ENCODE assay signal across 1 cellular context in the genomic region with DNA sequence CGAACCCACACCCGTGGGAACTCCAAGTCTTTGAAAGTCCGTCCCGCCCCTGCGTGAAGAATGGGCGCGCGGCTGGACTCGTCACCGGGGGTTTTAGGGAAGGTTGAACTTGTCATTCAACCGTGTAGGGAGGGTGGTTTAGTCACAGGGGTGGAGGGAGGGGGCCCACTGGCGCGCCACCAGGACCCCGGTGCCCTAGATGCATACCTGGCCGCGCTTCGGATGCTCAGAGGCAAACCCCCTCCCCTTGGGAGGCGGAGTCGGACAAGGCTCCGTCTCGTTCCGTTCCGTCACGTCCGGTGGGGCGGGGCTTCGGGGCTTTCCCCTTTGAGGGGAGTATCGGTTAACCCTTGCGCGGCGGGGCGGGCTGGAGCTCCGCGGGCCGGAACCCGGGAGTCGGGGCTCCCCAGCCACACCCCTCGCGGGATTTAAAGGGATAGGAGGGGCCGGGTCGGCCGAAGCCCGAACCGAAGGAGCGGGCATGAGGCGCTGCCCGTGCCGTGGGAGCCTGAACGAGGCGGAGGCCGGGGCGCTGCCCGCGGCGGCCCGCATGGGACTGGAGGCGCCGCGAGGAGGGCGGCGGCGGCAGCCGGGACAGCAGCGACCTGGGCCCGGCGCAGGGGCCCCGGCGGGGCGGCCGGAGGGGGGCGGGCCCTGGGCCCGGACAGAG.
TF ChIP-seq lines count a peak whose summit lies in the region.

A gene (minus strand): TSS at position 232 of the 670 bp plus-strand sequence. CDS start 2,254 bp downstream, outside the sequence.
A gene (plus strand): TSS at position 458 of the 670 bp plus-strand sequence. CDS start 24 bp downstream, at position 482.

TF ChIP-seq in HEK293, 187 proteins besides CTCF, POLR2A, EP300 and RAD21 (continued from another document and continues in another):
- TF ChIP-seq, protein P1, sequence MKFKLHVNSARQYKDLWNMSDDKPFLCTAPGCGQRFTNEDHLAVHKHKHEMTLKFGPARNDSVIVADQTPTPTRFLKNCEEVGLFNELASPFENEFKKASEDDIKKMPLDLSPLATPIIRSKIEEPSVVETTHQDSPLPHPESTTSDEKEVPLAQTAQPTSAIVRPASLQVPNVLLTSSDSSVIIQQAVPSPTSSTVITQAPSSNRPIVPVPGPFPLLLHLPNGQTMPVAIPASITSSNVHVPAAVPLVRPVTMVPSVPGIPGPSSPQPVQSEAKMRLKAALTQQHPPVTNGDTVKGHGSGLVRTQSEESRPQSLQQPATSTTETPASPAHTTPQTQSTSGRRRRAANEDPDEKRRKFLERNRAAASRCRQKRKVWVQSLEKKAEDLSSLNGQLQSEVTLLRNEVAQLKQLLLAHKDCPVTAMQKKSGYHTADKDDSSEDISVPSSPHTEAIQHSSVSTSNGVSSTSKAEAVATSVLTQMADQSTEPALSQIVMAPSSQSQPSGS (tag by site-specific recombination; IDR thresholded peaks at IDR 0.05; ENCODE audit: low read depth), result 0 out of 2 replicates have a peak, but pooled peaks have one; percentile 29
- peak; percentile 76; the same call in 1 of the 2 replicates for TF ChIP-seq ZNF24 (tag by site-specific recombination; IDR thresholded peaks at IDR 0.05)
- no peak; the same call in 1 of the 2 replicates for TF ChIP-seq FEZF1 (tag by site-specific recombination; IDR thresholded peaks at IDR 0.05)
- TF ChIP-seq ZNF558 (tag by site-specific recombination; IDR thresholded peaks at IDR 0.05), result no peak
- TF ChIP-seq, protein P2, sequence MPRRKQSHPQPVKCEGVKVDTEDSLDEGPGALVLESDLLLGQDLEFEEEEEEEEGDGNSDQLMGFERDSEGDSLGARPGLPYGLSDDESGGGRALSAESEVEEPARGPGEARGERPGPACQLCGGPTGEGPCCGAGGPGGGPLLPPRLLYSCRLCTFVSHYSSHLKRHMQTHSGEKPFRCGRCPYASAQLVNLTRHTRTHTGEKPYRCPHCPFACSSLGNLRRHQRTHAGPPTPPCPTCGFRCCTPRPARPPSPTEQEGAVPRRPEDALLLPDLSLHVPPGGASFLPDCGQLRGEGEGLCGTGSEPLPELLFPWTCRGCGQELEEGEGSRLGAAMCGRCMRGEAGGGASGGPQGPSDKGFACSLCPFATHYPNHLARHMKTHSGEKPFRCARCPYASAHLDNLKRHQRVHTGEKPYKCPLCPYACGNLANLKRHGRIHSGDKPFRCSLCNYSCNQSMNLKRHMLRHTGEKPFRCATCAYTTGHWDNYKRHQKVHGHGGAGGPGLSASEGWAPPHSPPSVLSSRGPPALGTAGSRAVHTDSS (tag by site-specific recombination; IDR thresholded peaks at IDR 0.05), result no peak
- peak; percentile 61 for TF ChIP-seq ZIC2 (tag by site-specific recombination; IDR thresholded peaks at IDR 0.05)
- peak; percentile 93 for TF ChIP-seq ZNF561 (tag by site-specific recombination; IDR thresholded peaks at IDR 0.05; ENCODE audit: borderline replicate concordance)
- no peak for TF ChIP-seq ZSCAN16 (tag by site-specific recombination; IDR thresholded peaks at IDR 0.05)
- TF ChIP-seq, protein P3, sequence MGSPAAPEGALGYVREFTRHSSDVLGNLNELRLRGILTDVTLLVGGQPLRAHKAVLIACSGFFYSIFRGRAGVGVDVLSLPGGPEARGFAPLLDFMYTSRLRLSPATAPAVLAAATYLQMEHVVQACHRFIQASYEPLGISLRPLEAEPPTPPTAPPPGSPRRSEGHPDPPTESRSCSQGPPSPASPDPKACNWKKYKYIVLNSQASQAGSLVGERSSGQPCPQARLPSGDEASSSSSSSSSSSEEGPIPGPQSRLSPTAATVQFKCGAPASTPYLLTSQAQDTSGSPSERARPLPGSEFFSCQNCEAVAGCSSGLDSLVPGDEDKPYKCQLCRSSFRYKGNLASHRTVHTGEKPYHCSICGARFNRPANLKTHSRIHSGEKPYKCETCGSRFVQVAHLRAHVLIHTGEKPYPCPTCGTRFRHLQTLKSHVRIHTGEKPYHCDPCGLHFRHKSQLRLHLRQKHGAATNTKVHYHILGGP (tag by site-specific recombination; IDR thresholded peaks at IDR 0.05), result no peak
- TF ChIP-seq, protein P4, sequence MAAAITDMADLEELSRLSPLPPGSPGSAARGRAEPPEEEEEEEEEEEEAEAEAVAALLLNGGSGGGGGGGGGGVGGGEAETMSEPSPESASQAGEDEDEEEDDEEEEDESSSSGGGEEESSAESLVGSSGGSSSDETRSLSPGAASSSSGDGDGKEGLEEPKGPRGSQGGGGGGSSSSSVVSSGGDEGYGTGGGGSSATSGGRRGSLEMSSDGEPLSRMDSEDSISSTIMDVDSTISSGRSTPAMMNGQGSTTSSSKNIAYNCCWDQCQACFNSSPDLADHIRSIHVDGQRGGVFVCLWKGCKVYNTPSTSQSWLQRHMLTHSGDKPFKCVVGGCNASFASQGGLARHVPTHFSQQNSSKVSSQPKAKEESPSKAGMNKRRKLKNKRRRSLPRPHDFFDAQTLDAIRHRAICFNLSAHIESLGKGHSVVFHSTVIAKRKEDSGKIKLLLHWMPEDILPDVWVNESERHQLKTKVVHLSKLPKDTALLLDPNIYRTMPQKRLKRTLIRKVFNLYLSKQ (tag by site-specific recombination; IDR thresholded peaks at IDR 0.05; ENCODE audit: borderline replicate concordance), result no peak
- TF ChIP-seq SP2 (tag by site-specific recombination; IDR thresholded peaks at IDR 0.05), result peak; percentile 99
- peak; percentile 51; the same call in 1 of the 2 replicates for TF ChIP-seq GLIS1 (tag by site-specific recombination; IDR thresholded peaks at IDR 0.05)
- TF ChIP-seq ZNF37A (tag by site-specific recombination; IDR thresholded peaks at IDR 0.05), result no peak
- no peak for TF ChIP-seq ZNF404 (tag by site-specific recombination; IDR thresholded peaks at IDR 0.05)
- no peak for TF ChIP-seq MEIS1 (CRISPR knock-in tag; IDR thresholded peaks at IDR 0.05; ENCODE audit: borderline replicate concordance)
- TF ChIP-seq, protein P5, sequence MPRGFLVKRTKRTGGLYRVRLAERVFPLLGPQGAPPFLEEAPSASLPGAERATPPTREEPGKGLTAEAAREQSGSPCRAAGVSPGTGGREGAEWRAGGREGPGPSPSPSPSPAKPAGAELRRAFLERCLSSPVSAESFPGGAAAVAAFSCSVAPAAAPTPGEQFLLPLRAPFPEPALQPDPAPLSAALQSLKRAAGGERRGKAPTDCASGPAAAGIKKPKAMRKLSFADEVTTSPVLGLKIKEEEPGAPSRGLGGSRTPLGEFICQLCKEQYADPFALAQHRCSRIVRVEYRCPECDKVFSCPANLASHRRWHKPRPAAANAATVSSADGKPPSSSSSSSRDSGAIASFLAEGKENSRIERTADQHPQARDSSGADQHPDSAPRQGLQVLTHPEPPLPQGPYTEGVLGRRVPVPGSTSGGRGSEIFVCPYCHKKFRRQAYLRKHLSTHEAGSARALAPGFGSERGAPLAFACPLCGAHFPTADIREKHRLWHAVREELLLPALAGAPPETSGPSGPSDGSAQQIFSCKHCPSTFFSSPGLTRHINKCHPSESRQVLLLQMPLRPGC (tag by site-specific recombination; IDR thresholded peaks at IDR 0.05), result no peak; the same call in 1 of the 2 replicates
- no peak for TF ChIP-seq ZNF140 (tag by site-specific recombination; IDR thresholded peaks at IDR 0.05)
- peak; percentile 92 for TF ChIP-seq KLF9 (tag by site-specific recombination; IDR thresholded peaks at IDR 0.05; ENCODE audit: low read depth)
- TF ChIP-seq, protein P6, sequence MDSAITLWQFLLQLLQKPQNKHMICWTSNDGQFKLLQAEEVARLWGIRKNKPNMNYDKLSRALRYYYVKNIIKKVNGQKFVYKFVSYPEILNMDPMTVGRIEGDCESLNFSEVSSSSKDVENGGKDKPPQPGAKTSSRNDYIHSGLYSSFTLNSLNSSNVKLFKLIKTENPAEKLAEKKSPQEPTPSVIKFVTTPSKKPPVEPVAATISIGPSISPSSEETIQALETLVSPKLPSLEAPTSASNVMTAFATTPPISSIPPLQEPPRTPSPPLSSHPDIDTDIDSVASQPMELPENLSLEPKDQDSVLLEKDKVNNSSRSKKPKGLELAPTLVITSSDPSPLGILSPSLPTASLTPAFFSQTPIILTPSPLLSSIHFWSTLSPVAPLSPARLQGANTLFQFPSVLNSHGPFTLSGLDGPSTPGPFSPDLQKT (IDR thresholded peaks at IDR 0.05; ENCODE audit: borderline replicate concordance, low read depth, low read length), result no peak
- TF ChIP-seq, protein P7, sequence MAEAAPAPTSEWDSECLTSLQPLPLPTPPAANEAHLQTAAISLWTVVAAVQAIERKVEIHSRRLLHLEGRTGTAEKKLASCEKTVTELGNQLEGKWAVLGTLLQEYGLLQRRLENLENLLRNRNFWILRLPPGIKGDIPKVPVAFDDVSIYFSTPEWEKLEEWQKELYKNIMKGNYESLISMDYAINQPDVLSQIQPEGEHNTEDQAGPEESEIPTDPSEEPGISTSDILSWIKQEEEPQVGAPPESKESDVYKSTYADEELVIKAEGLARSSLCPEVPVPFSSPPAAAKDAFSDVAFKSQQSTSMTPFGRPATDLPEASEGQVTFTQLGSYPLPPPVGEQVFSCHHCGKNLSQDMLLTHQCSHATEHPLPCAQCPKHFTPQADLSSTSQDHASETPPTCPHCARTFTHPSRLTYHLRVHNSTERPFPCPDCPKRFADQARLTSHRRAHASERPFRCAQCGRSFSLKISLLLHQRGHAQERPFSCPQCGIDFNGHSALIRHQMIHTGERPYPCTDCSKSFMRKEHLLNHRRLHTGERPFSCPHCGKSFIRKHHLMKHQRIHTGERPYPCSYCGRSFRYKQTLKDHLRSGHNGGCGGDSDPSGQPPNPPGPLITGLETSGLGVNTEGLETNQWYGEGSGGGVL (tag by site-specific recombination; IDR thresholded peaks at IDR 0.05), result peak; percentile 83
- TF ChIP-seq HOXC10 (CRISPR knock-in tag; IDR thresholded peaks at IDR 0.05), result no peak
- TF ChIP-seq ZNF660 (tag by site-specific recombination; IDR thresholded peaks at IDR 0.05), result peak; percentile 95
- TF ChIP-seq ZNF544 (tag by site-specific recombination; IDR thresholded peaks at IDR 0.05), result no peak
- TF ChIP-seq, protein P8, sequence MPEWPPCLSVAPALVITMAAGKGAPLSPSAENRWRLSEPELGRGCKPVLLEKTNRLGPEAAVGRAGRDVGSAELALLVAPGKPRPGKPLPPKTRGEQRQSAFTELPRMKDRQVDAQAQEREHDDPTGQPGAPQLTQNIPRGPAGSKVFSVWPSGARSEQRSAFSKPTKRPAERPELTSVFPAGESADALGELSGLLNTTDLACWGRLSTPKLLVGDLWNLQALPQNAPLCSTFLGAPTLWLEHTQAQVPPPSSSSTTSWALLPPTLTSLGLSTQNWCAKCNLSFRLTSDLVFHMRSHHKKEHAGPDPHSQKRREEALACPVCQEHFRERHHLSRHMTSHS (tag by site-specific recombination; IDR thresholded peaks at IDR 0.05), result no peak
- TF ChIP-seq OVOL3 (tag by site-specific recombination; IDR thresholded peaks at IDR 0.05), result no peak
- TF ChIP-seq ZNF114 (tag by site-specific recombination; IDR thresholded peaks at IDR 0.05), result no peak
- no peak for TF ChIP-seq MYNN (tag by site-specific recombination; IDR thresholded peaks at IDR 0.05; ENCODE audit: borderline replicate concordance)
- peak; percentile 87 for TF ChIP-seq GLIS2 (tag by site-specific recombination; IDR thresholded peaks at IDR 0.05)
- TF ChIP-seq ZNF600 (tag by site-specific recombination; IDR thresholded peaks at IDR 0.05), result peak; percentile 87
- TF ChIP-seq, protein P9, sequence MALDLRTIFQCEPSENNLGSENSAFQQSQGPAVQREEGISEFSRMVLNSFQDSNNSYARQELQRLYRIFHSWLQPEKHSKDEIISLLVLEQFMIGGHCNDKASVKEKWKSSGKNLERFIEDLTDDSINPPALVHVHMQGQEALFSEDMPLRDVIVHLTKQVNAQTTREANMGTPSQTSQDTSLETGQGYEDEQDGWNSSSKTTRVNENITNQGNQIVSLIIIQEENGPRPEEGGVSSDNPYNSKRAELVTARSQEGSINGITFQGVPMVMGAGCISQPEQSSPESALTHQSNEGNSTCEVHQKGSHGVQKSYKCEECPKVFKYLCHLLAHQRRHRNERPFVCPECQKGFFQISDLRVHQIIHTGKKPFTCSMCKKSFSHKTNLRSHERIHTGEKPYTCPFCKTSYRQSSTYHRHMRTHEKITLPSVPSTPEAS (tag by site-specific recombination; IDR thresholded peaks at IDR 0.05), result no peak
- no peak for TF ChIP-seq ZFHX2 (tag by site-specific recombination; conservative IDR thresholded peaks at IDR 0.05)
- TF ChIP-seq ZBTB20 (tag by site-specific recombination; IDR thresholded peaks at IDR 0.05), result peak; percentile 99
- TF ChIP-seq ZNF626 (tag by site-specific recombination; IDR thresholded peaks at IDR 0.05), result no peak
- no peak for TF ChIP-seq ZNF266 (tag by site-specific recombination; IDR thresholded peaks at IDR 0.05; ENCODE audit: low read depth)
- TF ChIP-seq ZNF555 (tag by site-specific recombination; conservative IDR thresholded peaks at IDR 0.05), result no peak
- TF ChIP-seq, protein P10, sequence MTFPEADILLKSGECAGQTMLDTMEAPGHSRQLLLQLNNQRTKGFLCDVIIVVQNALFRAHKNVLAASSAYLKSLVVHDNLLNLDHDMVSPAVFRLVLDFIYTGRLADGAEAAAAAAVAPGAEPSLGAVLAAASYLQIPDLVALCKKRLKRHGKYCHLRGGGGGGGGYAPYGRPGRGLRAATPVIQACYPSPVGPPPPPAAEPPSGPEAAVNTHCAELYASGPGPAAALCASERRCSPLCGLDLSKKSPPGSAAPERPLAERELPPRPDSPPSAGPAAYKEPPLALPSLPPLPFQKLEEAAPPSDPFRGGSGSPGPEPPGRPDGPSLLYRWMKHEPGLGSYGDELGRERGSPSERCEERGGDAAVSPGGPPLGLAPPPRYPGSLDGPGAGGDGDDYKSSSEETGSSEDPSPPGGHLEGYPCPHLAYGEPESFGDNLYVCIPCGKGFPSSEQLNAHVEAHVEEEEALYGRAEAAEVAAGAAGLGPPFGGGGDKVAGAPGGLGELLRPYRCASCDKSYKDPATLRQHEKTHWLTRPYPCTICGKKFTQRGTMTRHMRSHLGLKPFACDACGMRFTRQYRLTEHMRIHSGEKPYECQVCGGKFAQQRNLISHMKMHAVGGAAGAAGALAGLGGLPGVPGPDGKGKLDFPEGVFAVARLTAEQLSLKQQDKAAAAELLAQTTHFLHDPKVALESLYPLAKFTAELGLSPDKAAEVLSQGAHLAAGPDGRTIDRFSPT (tag by site-specific recombination; IDR thresholded peaks at IDR 0.05), result peak; percentile 78
- TF ChIP-seq EGR2 (tag by site-specific recombination; IDR thresholded peaks at IDR 0.05; ENCODE audit: low read depth), result no peak
- TF ChIP-seq ZNF202 (tag by site-specific recombination; IDR thresholded peaks at IDR 0.05; ENCODE audit: borderline replicate concordance), result no peak
- 0 out of 2 replicates have a peak, but pooled peaks have one; percentile 25 for TF ChIP-seq ZNF221 (tag by site-specific recombination; IDR thresholded peaks at IDR 0.05; ENCODE audit: borderline replicate concordance)
